In genomic region chr12:91866566-91866965, GRCh38 we compare ENCODE assay signal across 22 cellular contexts.
DNase-seq lines count a peak whose midpoint lies in the region; ATAC-seq and TF ChIP-seq lines count a peak whose summit lies in the region.
"Had no signal": no experiment of that assay in that cellular context is flagged by ENCODE, and none has a peak within 500 bp of the region (broad histone marks: within the 10 kb centered on the region; RNA-seq: fewer than 3 reads in every experiment).

No MANE protein-coding gene starts in this region.

- in situ Hi-C loops in gastrocnemius medialis (cut with MboI; ENCODE audit: low sequenced_read_pairs in 4 of 4) = no loop called here

- ATAC-seq in T-helper 17 cell = no peak
- peak in 1 of 2 donors; percentile 77 for ATAC-seq in gastrocnemius medialis
- no peak for ATAC-seq in HG03457 (IDR thresholded peaks at IDR 0.05; ENCODE audit: unreplicated experiment)
- ATAC-seq in HG02970 (IDR thresholded peaks at IDR 0.05; ENCODE audit: low FRiP score, unreplicated experiment) = no peak
- ATAC-seq: lower lobe of right lung; natural killer cell treated with Interleukin-12 subunit alpha and Interleukin-12 subunit beta and Interleukin-15 and Interleukin-18, amount 100 ng/mL, for 72 hours; SK-N-SH treated with all-trans-retinoic acid at 6 μM for 48 hours had no signal

- peak overlapping the region in 3 of 4 donors; percentile 38 to 59 (median 41) for H3K27ac ChIP-seq in gastrocnemius medialis
- H3K27ac ChIP-seq: lower lobe of right lung, stomach, thyroid gland had no signal

- no peaks in the 10 kb centered on the region for H3K36me3 Mint-ChIP-seq in T-helper 17 cell (ENCODE audit: low read depth)
- H3K36me3 Mint-ChIP-seq: natural killer cell treated with Interleukin-12 subunit alpha and Interleukin-12 subunit beta and Interleukin-15 and Interleukin-18, amount 100 ng/mL, for 72 hours had no signal

- H3K4me3 Mint-ChIP-seq in T-helper 17 cell = no peak overlapping the region
- H3K4me3 Mint-ChIP-seq: CD4-positive, alpha-beta T cell; natural killer cell treated with Interleukin-12 subunit alpha and Interleukin-12 subunit beta and Interleukin-15 and Interleukin-18, amount 100 ng/mL, for 72 hours; T-helper 2 cell treated with Interferon-gamma antibody and Interleukin-4, amounts not matched to agents 5 μg/mL and 100 μg/mL, for 36 hours had no signal

- no peaks in the 10 kb centered on the region for H3K27me3 Mint-ChIP-seq in T-helper 17 cell
- H3K27me3 Mint-ChIP-seq: CD4-positive, alpha-beta T cell; natural killer cell treated with Interleukin-12 subunit alpha and Interleukin-12 subunit beta and Interleukin-15 and Interleukin-18, amount 100 ng/mL, for 72 hours had no signal

- H3K4me1 Mint-ChIP-seq in T-helper 17 cell = peaks cover 13% of the 10 kb centered on the region

- no peaks in the 10 kb centered on the region for H3K27me3 ChIP-seq in gastrocnemius medialis
- H3K27me3 ChIP-seq: stomach, thyroid gland had no signal

- H3K4me3 ChIP-seq in gastrocnemius medialis = no peak overlapping the region
- H3K4me3 ChIP-seq: lower lobe of right lung, skin epidermis, stomach, thyroid gland had no signal

- H3K4me1 ChIP-seq in gastrocnemius medialis = no peaks in the 10 kb centered on the region
- H3K4me1 ChIP-seq: thyroid gland had no signal

- DNase-seq in NCI-H2107 treated with DMSO at 0.1 percent for 48 hours (lab: John Stamatoyannopoulos, UW; ENCODE audit: unreplicated experiment) = peak; percentile 33
- no peak for DNase-seq in NCI-H2107 (lab: John Stamatoyannopoulos, UW)
- DNase-seq in NCI-H146 treated with DMSO at 0.1 percent for 48 hours (lab: John Stamatoyannopoulos, UW; ENCODE audit: unreplicated experiment) = peak; percentile 94
- no peak for DNase-seq in T-helper 17 cell
- DNase-seq in gastrocnemius medialis = no peak
- DNase-seq in NK-92 (lab: John Stamatoyannopoulos, UW; ENCODE audit: unreplicated experiment) = no peak
- DNase-seq: activated gamma-delta T cell; activated T-cell treated with anti-CD3 and anti-CD28 coated beads, Interleukin-2, amount 50 U/mL, for 1 hour; CD4-positive, alpha-beta T cell; H7; IMR-90; lower lobe of right lung; NCI-H187 treated with DMSO at 0.1 percent for 48 hours; NCI-H82; stomach; thyroid gland had no signal

- H3K9me3 ChIP-seq in T-helper 17 cell (ENCODE audit: control insufficient read depth, low read length, poor library complexity, severe bottlenecking) (no peaks in the 10 kb centered on the region), gastrocnemius medialis (no peaks in the 10 kb centered on the region)
- H3K9me3 ChIP-seq: lower lobe of right lung, stomach, thyroid gland had no signal

- H3K27ac Mint-ChIP-seq in T-helper 17 cell = peak overlapping the region; percentile 32
- H3K27ac Mint-ChIP-seq: natural killer cell treated with Interleukin-12 subunit alpha and Interleukin-12 subunit beta and Interleukin-15 and Interleukin-18, amount 100 ng/mL, for 72 hours; T-helper 2 cell treated with Interferon-gamma antibody and Interleukin-4, amounts not matched to agents 5 μg/mL and 100 μg/mL, for 36 hours had no signal

- TF ChIP-seq CTCF in gastrocnemius medialis (IDR thresholded peaks at IDR 0.05 in 4 of 5, conservative IDR thresholded peaks at IDR 0.05 in 1 of 5) = no peak

- TF ChIP-seq POLR2A in gastrocnemius medialis (IDR thresholded peaks at IDR 0.05) = no peak

- intact Hi-C loops in gastrocnemius medialis (cut with DNase I; ENCODE audit: low total_unique reads) = no loop called here

- H3K36me3 ChIP-seq in gastrocnemius medialis = no peaks in the 10 kb centered on the region
- H3K36me3 ChIP-seq: lower lobe of right lung, stomach, thyroid gland had no signal

Comparison
In these comparisons a context has a peak if more than half of its experiments do, and no peak if none do; other contexts are left out.
1. DNase-seq: peak in NCI-H2107 treated with DMSO at 0.1 percent for 48 hours (single experiment) and NCI-H146 treated with DMSO at 0.1 percent for 48 hours (single experiment); none in NCI-H2107 (single experiment), T-helper 17 cell (0 of 3), gastrocnemius medialis (0 of 2) and NK-92 (single experiment).